ENCODE assay signal across 28 cellular contexts in the genomic region with DNA sequence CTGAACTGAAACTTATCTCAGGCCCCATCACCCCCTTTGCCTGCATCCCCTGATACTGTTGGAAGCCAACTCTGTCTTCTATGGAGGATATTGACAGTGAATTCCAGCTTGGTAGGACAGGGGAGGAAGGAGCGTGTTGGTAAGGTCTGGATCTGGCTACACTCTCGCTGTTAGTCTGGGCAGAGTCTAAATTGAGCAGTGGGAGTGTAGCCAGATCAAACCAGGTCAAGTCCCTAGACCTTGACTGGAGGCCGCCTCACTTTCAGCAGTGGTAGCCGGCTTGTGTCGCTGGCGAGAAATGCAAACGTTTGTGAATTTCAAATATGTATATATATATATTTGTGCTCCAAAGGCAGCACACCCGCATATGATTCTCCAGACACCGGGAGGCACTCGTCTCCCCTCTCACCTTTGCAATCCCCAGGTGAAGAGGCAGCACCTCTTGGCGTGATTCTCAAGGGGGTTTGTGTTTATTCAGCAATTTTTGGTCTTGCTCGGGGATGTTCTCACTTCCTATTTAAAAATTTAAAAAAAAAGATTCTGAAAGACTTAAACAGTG.
"Had no signal": no experiment of that assay in that cellular context is flagged by ENCODE, and none has a peak within 500 bp of the region (broad histone marks: within the 10 kb centered on the region; RNA-seq: fewer than 3 reads in every experiment).

No MANE protein-coding gene starts in this region.

- H3K4me1 ChIP-seq: gastroesophageal sphincter, lower lobe of right lung, upper lobe of left lung had no signal

- H3K4me2 ChIP-seq: hepatocyte had no signal

- H3K9me3 ChIP-seq: gastroesophageal sphincter, lower lobe of right lung, mucosa of descending colon, upper lobe of left lung had no signal

- DNase-seq: activated CD4-positive, alpha-beta memory T cell treated with anti-CD3 and anti-CD28 coated beads for 36 hours; activated CD4-positive, alpha-beta T cell treated with anti-CD3 and anti-CD28 coated beads for 48 hours; activated CD8-positive, alpha-beta memory T cell treated with anti-CD3 and anti-CD28 coated beads, Interleukin-2, amount 50 U/mL, for 4 hours; activated gamma-delta T cell; activated naive CD4-positive, alpha-beta T cell treated with anti-CD3 and anti-CD28 coated beads, Interleukin-2, amount 10 ng/mL, durations not matched to agents 7 days and 5 days; activated naive CD8-positive, alpha-beta T cell treated with anti-CD3 and anti-CD28 coated beads, Interleukin-2, amount 10 ng/mL, durations not matched to agents 7 days and 5 days; activated T-cell treated with anti-CD3 and anti-CD28 coated beads, Interleukin-2, amount 50 U/mL, for 1 hour; amygdala; central memory CD4-positive, alpha-beta T cell; left colon; lower lobe of right lung; mesendoderm; mucosa of descending colon; stimulated activated CD4-positive, alpha-beta T cell treated with anti-CD3 and anti-CD28 coated beads, Interleukin-12 subunit alpha, Interleukin-12 subunit beta, amount 100 ng/mL, for 4 hours; stimulated activated CD4-positive, alpha-beta T cell treated with anti-CD3 and anti-CD28 coated beads, Interleukin-4, amount 100 ng/mL, for 1 hour; stimulated activated naive CD8-positive, alpha-beta T cell treated with anti-CD3 and anti-CD28 coated beads, Interleukin-15, Interleukin-2, amounts not matched to agents 100 U/mL and 50 U/mL, for 24 hours; T-helper 9 cell; upper lobe of left lung; WERI-Rb-1 had no signal

- ATAC-seq: activated CD4-positive, CD25-positive, alpha-beta regulatory T cell treated with anti-CD3 and anti-CD28 coated beads, Interleukin-2, amount 50 U/mL, for 24 hours; gastroesophageal sphincter; left colon; mucosa of descending colon; natural killer cell treated with Interleukin-12 subunit alpha and Interleukin-12 subunit beta and Interleukin-15 and Interleukin-18, amount 100 ng/mL, for 72 hours; sciatic nerve; stimulated activated naive CD8-positive, alpha-beta T cell treated with anti-CD3 and anti-CD28 coated beads, Interleukin-15, Interleukin-2, amounts not matched to agents 100 U/mL and 50 U/mL, for 24 hours had no signal

- FAIRE-seq: endothelial cell of umbilical vein, keratinocyte, TTC549 had no signal

- H3K36me3 ChIP-seq: gastroesophageal sphincter, lower lobe of right lung, upper lobe of left lung, WERI-Rb-1 had no signal

- H2AFZ ChIP-seq: hepatocyte had no signal

- H3K27me3 ChIP-seq: hepatocyte, upper lobe of left lung had no signal

- H3K27ac ChIP-seq: gastroesophageal sphincter, hepatocyte, lower lobe of right lung, skin epidermis, upper lobe of left lung, WERI-Rb-1 had no signal

- H3K79me2 ChIP-seq: hepatocyte had no signal

- H3K4me3 ChIP-seq: gastroesophageal sphincter, hepatocyte, lower lobe of right lung, mucosa of descending colon, skin epidermis, upper lobe of left lung had no signal
